Comparison of ENCODE assay signal across 1 cellular context in genomic region chr14:34628681-34629135, GRCh38.
TF ChIP-seq lines count a peak whose summit lies in the region.

No MANE protein-coding gene starts in this region.

TF ChIP-seq in K562, 482 proteins besides CTCF, POLR2A, EP300 and RAD21 (continued from another document):
- TF ChIP-seq SIX5 (IDR thresholded peaks at IDR 0.05; ENCODE audit: borderline replicate concordance in 1 of 2, insufficient read depth in 1 of 2, low read depth in 1 of 2, low read length in 2 of 2), result no peak
- TF ChIP-seq CEBPZ (IDR thresholded peaks at IDR 0.05; ENCODE audit: borderline replicate concordance, low read depth, low read length), result no peak
- no peak for TF ChIP-seq ZNF24 (IDR thresholded peaks at IDR 0.05)
- TF ChIP-seq NR2C1 (IDR thresholded peaks at IDR 0.05), result no peak
- peak; percentile 10; the same call in 1 of the 2 replicates for TF ChIP-seq NR2C1 (tag; IDR thresholded peaks at IDR 0.05)
- TF ChIP-seq LEF1 (IDR thresholded peaks at IDR 0.05), result peak; percentile 26; the same call in 1 of the 2 replicates
- no peak for TF ChIP-seq MCM2 (IDR thresholded peaks at IDR 0.05; ENCODE audit: low read depth)
- TF ChIP-seq ZNF449 (CRISPR knock-in tag; IDR thresholded peaks at IDR 0.05), result no peak
- TF ChIP-seq MLX (CRISPR knock-in tag; conservative IDR thresholded peaks at IDR 0.05), result no peak
- no peak for TF ChIP-seq NEUROD1 (IDR thresholded peaks at IDR 0.05; ENCODE audit: borderline replicate concordance, low read depth, low read length, partially characterized antibody)
- TF ChIP-seq VEZF1 (CRISPR knock-in tag; IDR thresholded peaks at IDR 0.05), result peak; percentile 36
- peak; percentile 74 for TF ChIP-seq EGR1 (conservative IDR thresholded peaks at IDR 0.05)
- no peak for TF ChIP-seq HLTF (IDR thresholded peaks at IDR 0.05)
